In the genomic region with DNA sequence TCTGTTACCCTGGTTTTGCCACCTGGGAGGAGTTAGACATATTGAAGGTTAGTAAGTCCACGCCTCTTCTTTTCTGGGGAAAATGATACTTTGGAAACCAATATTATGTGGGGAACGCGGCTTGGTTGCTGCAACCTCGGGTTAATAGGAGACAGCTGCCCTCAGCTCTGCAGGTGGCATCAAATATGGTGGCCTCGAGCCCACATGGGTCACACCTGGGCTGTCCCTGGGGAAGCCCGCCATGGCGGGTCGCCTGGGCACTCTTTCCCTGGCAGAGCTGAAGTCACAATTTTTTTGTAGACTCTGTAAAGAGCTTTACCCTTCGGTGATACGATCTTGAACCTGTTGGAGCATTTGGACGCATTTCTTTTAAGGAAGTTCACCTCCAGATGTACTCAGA, we compare ENCODE assay signal across 13 cellular contexts. TPM values are rescaled to one million over a fixed set of nuclear protein-coding genes. Genes with fewer than 3 reads are reported as not detected.
A peak's percentile ranks its signal among the peaks of the same experiment; 100 is the strongest.
DNase-seq lines count a peak whose midpoint lies in the region; ATAC-seq, FAIRE-seq and TF ChIP-seq lines count a peak whose summit lies in the region.
"Had no signal": no experiment of that assay in that cellular context is flagged by ENCODE, and none has a peak within 500 bp of the region (broad histone marks: within the 10 kb centered on the region; RNA-seq: fewer than 3 reads in every experiment).

No MANE protein-coding gene starts in this region.

- H3K79me2 ChIP-seq in HCT116 (ENCODE audit: insufficient read depth, low read length) = peaks cover 75% of the 10 kb centered on the region

- intact Hi-C loops in HCT116 (cut with micrococcal nuclease) = no loop called here
- intact Hi-C loops in kidney (cut with DNase I) = no loop called here
- intact Hi-C loops in transverse colon (cut with DNase I; ENCODE audit: low total_unique reads) = no loop called here

- H3K4me3 Mint-ChIP-seq in CD4-positive, CD25-positive, alpha-beta regulatory T cell = peak overlapping the region; percentile 85 to 94 (median 89)
- H3K4me3 Mint-ChIP-seq in activated naive CD8-positive, alpha-beta T cell = peak overlapping the region; percentile 87
- peak overlapping the region; percentile 38 to 94 (median 86) for H3K4me3 Mint-ChIP-seq in naive B cell

- no peak for ATAC-seq in CD4-positive, CD25-positive, alpha-beta regulatory T cell (ENCODE audit: low read depth in 2 of 2)
- no peak for ATAC-seq in HCT116
- no peak for ATAC-seq in naive B cell (ENCODE audit: low read depth in 2 of 2)
- ATAC-seq in GM19328 (IDR thresholded peaks at IDR 0.05; ENCODE audit: unreplicated experiment) = no peak

- CTCF ChIA-PET in HCT116 (lab: Charles Lee) = no interaction called here

- H3K36me3 ChIP-seq in CD4-positive, CD25-positive, alpha-beta regulatory T cell (ENCODE audit: control insufficient read depth, insufficient read depth, low read length) = peaks cover 2% of the 10 kb centered on the region
- H3K36me3 ChIP-seq in HCT116 (ENCODE audit: control insufficient read depth in 1 of 2, insufficient read depth in 2 of 2, low read length in 2 of 2) (peaks cover 9 to 28% of the 10 kb centered on the region in 2 experiments), kidney (ENCODE audit: control insufficient read depth in 1 of 2, insufficient read depth in 2 of 2, low read length in 2 of 2) (peaks cover 0 to 3% of the 10 kb centered on the region in 2 donors), transverse colon (no peaks in the 10 kb centered on the region)
- H3K36me3 ChIP-seq: neutrophil had no signal

- H3K27me3 Mint-ChIP-seq in CD4-positive, CD25-positive, alpha-beta regulatory T cell = no peaks in the 10 kb centered on the region
- H3K27me3 Mint-ChIP-seq in activated naive CD8-positive, alpha-beta T cell = no peaks in the 10 kb centered on the region
- no peaks in the 10 kb centered on the region for H3K27me3 Mint-ChIP-seq in naive B cell

- no peak for FAIRE-seq in kidney (lab: Jason Lieb, UNC)

- TF ChIP-seq CTCF in HCT116 (IDR thresholded peaks at IDR 0.05 in 2 of 3, conservative IDR thresholded peaks at IDR 0.05 in 1 of 3; ENCODE audit: borderline replicate concordance in 1 of 3, insufficient read depth in 1 of 3, low read depth in 2 of 3, low read length in 2 of 3) = no peak
- no peak for TF ChIP-seq CTCF in kidney (IDR thresholded peaks at IDR 0.05; ENCODE audit: borderline replicate concordance, extremely low read depth, insufficient read depth)
- no peak for TF ChIP-seq CTCF in transverse colon (IDR thresholded peaks at IDR 0.05)

- TF ChIP-seq RAD21 in HCT116 (IDR thresholded peaks at IDR 0.05; ENCODE audit: low read depth) = no peak

- H3K4me3 ChIP-seq in CD4-positive, CD25-positive, alpha-beta regulatory T cell (ENCODE audit: low read depth, low read length) = peak overlapping the region; percentile 42
- H3K4me3 ChIP-seq in HCT116 (replicated peaks in 1 of 2; ENCODE audit: low read depth in 1 of 2, low read length in 2 of 2) = peak overlapping the region; percentile 87 to 98
- peak overlapping the region in 1 of 2 donors; percentile 76 for H3K4me3 ChIP-seq in kidney (ENCODE audit: low read length in 2 of 2)
- peak overlapping the region in 1 of 4 donors; percentile 91 for H3K4me3 ChIP-seq in transverse colon
- H3K4me3 ChIP-seq: hepatocyte had no signal

- RAD21 ChIA-PET in HCT116 (lab: Charles Lee; ENCODE audit: low non-redundant PET in 1 of 2, low total read pairs in 2 of 2, uncharacterized antibody in 2 of 2, unreplicated experiment in 2 of 2) = no interaction called here

- peaks cover 13 to 54% (median 37%) of the 10 kb centered on the region in 4 donors for H3K4me1 Mint-ChIP-seq in CD4-positive, CD25-positive, alpha-beta regulatory T cell
- H3K4me1 Mint-ChIP-seq in activated naive CD8-positive, alpha-beta T cell (ENCODE audit: low read depth) = peaks cover 49% of the 10 kb centered on the region
- peaks cover 36 to 44% (median 37%) of the 10 kb centered on the region in 3 donors for H3K4me1 Mint-ChIP-seq in naive B cell

- 88% methylated on average over 11 of the region's 11 CpGs; no CpG with 5 or more reads in 1 of the 2 donors for WGBS in transverse colon (ENCODE audit: low coverage in 1 of 2), 2 donors

- H3K4me1 ChIP-seq in CD4-positive, CD25-positive, alpha-beta regulatory T cell (ENCODE audit: control insufficient read depth, insufficient read depth, low read length, poor library complexity, severe bottlenecking) = peaks cover 22% of the 10 kb centered on the region
- H3K4me1 ChIP-seq in HCT116 (ENCODE audit: control insufficient read depth in 1 of 2, insufficient read depth in 2 of 2, low read length in 2 of 2) = peaks cover 30 to 64% of the 10 kb centered on the region in 2 experiments
- H3K4me1 ChIP-seq in kidney (ENCODE audit: control insufficient read depth in 1 of 2, insufficient read depth in 1 of 2, low read depth in 1 of 2, low read length in 2 of 2) = peaks cover 2 to 6% of the 10 kb centered on the region in 2 donors
- H3K4me1 ChIP-seq in transverse colon = peaks cover 6 to 19% (median 16%) of the 10 kb centered on the region in 4 donors

- no peak for TF ChIP-seq EP300 in transverse colon (IDR thresholded peaks at IDR 0.05; ENCODE audit: low read depth)

- no peak overlapping the region for H3K27ac ChIP-seq in CD4-positive, CD25-positive, alpha-beta regulatory T cell (ENCODE audit: insufficient read depth, low read length, poor library complexity, severe bottlenecking)
- peak overlapping the region; percentile 89; the same call in 1 of the 2 replicates for H3K27ac ChIP-seq in HCT116 (ENCODE audit: low read depth, low read length)
- no peak overlapping the region for H3K27ac ChIP-seq in kidney (ENCODE audit: low read depth in 2 of 2, low read length in 2 of 2)
- no peak overlapping the region for H3K27ac ChIP-seq in transverse colon
- H3K27ac ChIP-seq: hepatocyte, neutrophil had no signal

- POLR2A ChIA-PET in HCT116 (lab: Charles Lee) = interaction anchor here (0.9 kb wide), 1 partner anchor 22 kb away, joined by 3 read pairs; no protein-coding TSS in a partner anchor

- DNase-seq in CD4-positive, CD25-positive, alpha-beta regulatory T cell = no peak
- no peak for DNase-seq in HCT116 (ENCODE audit: low read depth, low spot score)
- no peak for DNase-seq in naive B cell
- DNase-seq in NCI-H526 treated with DMSO at 0.1 percent for 48 hours (lab: John Stamatoyannopoulos, UW) = no peak
- no peak for DNase-seq in kidney
- no peak for DNase-seq in transverse colon
- DNase-seq: cerebellar nuclear complex, EL, NCI-H774 had no signal

- no peaks in the 10 kb centered on the region for H3K27me3 ChIP-seq in CD4-positive, CD25-positive, alpha-beta regulatory T cell (ENCODE audit: control insufficient read depth, insufficient read depth, low read length)
- H3K27me3 ChIP-seq in HCT116 (ENCODE audit: insufficient read depth, low read length) (no peaks in the 10 kb centered on the region), transverse colon (peaks cover 18% of the 10 kb centered on the region)

- H3K9me3 Mint-ChIP-seq in CD4-positive, CD25-positive, alpha-beta regulatory T cell = no peaks in the 10 kb centered on the region
- H3K9me3 Mint-ChIP-seq in activated naive CD8-positive, alpha-beta T cell (ENCODE audit: low read depth) = no peaks in the 10 kb centered on the region
- no peaks in the 10 kb centered on the region for H3K9me3 Mint-ChIP-seq in naive B cell

- no peaks in the 10 kb centered on the region for H3K9me3 ChIP-seq in CD4-positive, CD25-positive, alpha-beta regulatory T cell (ENCODE audit: control insufficient read depth in 2 of 2, low read length in 2 of 2)
- H3K9me3 ChIP-seq in HCT116 (ENCODE audit: control insufficient read depth in 1 of 2, insufficient read depth in 1 of 2, low read depth in 1 of 2, low read length in 2 of 2) (no peaks in the 10 kb centered on the region), kidney (ENCODE audit: control insufficient read depth in 1 of 2, low read length in 2 of 2) (no peaks in the 10 kb centered on the region), transverse colon (no peaks in the 10 kb centered on the region)
- H3K9me3 ChIP-seq: neutrophil had no signal

- H3K9ac ChIP-seq in HCT116 (ENCODE audit: low read length) (peak overlapping the region; percentile 99), kidney (ENCODE audit: low read length in 2 of 2) (peak overlapping the region in 1 of 2 donors; percentile 70)

- H3K36me3 Mint-ChIP-seq in CD4-positive, CD25-positive, alpha-beta regulatory T cell = peaks cover 4% of the 10 kb centered on the region
- H3K36me3 Mint-ChIP-seq in activated naive CD8-positive, alpha-beta T cell = peaks cover 17% of the 10 kb centered on the region
- H3K36me3 Mint-ChIP-seq in naive B cell = peaks cover 0 to 5% of the 10 kb centered on the region in 2 donors

- H2AFZ ChIP-seq in HCT116 (ENCODE audit: low read depth, low read length, poor library complexity, severe bottlenecking) = no peak overlapping the region
- H2AFZ ChIP-seq: hepatocyte had no signal

- peak overlapping the region; percentile 87 for H3K4me2 ChIP-seq in HCT116 (ENCODE audit: low read length)

- in situ Hi-C loops in transverse colon (cut with MboI; ENCODE audit: low pct_ligation_motif_present in 1 of 4, low pct_unique_long_range_greater_than_20kb in 1 of 4, low sequenced_read_pairs in 3 of 4) = no loop called here

- TF ChIP-seq POLR2A in HCT116 (IDR thresholded peaks at IDR 0.05; ENCODE audit: borderline replicate concordance, extremely low read depth, insufficient read depth, insufficient read length) = no peak
- no peak for TF ChIP-seq POLR2A in transverse colon (IDR thresholded peaks at IDR 0.05)

- H3K9me2 ChIP-seq in HCT116 (ENCODE audit: insufficient read depth) = no peaks in the 10 kb centered on the region

- peaks cover 12% of the 10 kb centered on the region; the same call in 1 of the 2 replicates for H4K20me1 ChIP-seq in HCT116 (ENCODE audit: insufficient read depth)

- peak overlapping the region in 1 of 3 donors; percentile 66 for H3K27ac Mint-ChIP-seq in CD4-positive, CD25-positive, alpha-beta regulatory T cell
- H3K27ac Mint-ChIP-seq in activated naive CD8-positive, alpha-beta T cell = peak overlapping the region; percentile 81
- peak overlapping the region in 1 of 6 donors; percentile 42 for H3K27ac Mint-ChIP-seq in naive B cell

- no TSS peak for BruUV-seq in HCT116 (replicated peaks; lab: Mats Ljungman, UMichigan)

TF ChIP-seq in HCT116, 20 proteins besides CTCF, POLR2A, EP300 and RAD21:
- TF ChIP-seq CEBPB (IDR thresholded peaks at IDR 0.05; ENCODE audit: low read depth) = no peak
- TF ChIP-seq, protein P1, sequence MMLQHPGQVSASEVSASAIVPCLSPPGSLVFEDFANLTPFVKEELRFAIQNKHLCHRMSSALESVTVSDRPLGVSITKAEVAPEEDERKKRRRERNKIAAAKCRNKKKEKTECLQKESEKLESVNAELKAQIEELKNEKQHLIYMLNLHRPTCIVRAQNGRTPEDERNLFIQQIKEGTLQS (IDR thresholded peaks at IDR 0.05) = no peak

RNA-seq across cellular contexts. Expression of a gene that starts 2.5 kb away (rescaled TPM):
- total RNA-seq in CD4-positive, CD25-positive, alpha-beta regulatory T cell = 103 TPM
- polyA plus RNA-seq in CD4-positive, CD25-positive, alpha-beta regulatory T cell = 10 to 100 TPM; 43.1 to 56.8 (median 50.5) TPM
- total RNA-seq in HCT116 (2021; ENCODE audit: unreplicated experiment) (237 TPM), kidney (139 TPM), transverse colon (10 to 100 TPM; 53.9 to 93.9 (median 66.2) TPM)
- polyA plus RNA-seq in HCT116 (2012) = 383 and 385 TPM in 2 replicates
- polyA plus RNA-seq in naive B cell (ENCODE audit: low read depth in 6 of 6) (10 to 100 TPM; 26.3 to 51.2 (median 39.7) TPM), kidney (ENCODE audit: insufficient read depth, low read depth, low replicate concordance) (51.2 TPM)
